Comparison of ENCODE assay signal across 26 cellular contexts in genomic region chr14:84937449-84937848, GRCh38.
"Had no signal": no experiment of that assay in that cellular context is flagged by ENCODE, and none has a peak within 500 bp of the region (broad histone marks: within the 10 kb centered on the region; RNA-seq: fewer than 3 reads in every experiment).

No MANE protein-coding gene starts in this region.

- DNase-seq: activated CD4-positive, alpha-beta T cell treated with anti-CD3 and anti-CD28 coated beads, Interleukin-2, amount 10 ng/mL, durations not matched to agents 7 days and 5 days; activated CD4-positive, CD25-positive, alpha-beta regulatory T cell treated with anti-CD3 and anti-CD28 coated beads, Interleukin-2, amount 50 U/mL, for 72 hours; activated CD8-positive, alpha-beta memory T cell treated with anti-CD3 and anti-CD28 coated beads, Interleukin-2, amount 10 ng/mL, durations not matched to agents 7 days and 5 days; activated CD8-positive, alpha-beta T cell treated with anti-CD3 and anti-CD28 coated beads for 36 hours; activated gamma-delta T cell; activated naive CD4-positive, alpha-beta T cell treated with anti-CD3 and anti-CD28 coated beads, Interleukin-2, amount 50 U/mL, for 16 hours; activated naive CD8-positive, alpha-beta T cell treated with anti-CD3 and anti-CD28 coated beads, Interleukin-2, amount 50 U/mL, for 24 hours; activated T-cell treated with anti-CD3 and anti-CD28 coated beads for 4 hours; aorta; brain microvascular endothelial cell; caudate nucleus; dermis blood vessel endothelial cell; effector CD8-positive, alpha-beta T cell; hypothalamus; naive thymus-derived CD8-positive, alpha-beta T cell; retina; stimulated activated CD4-positive, alpha-beta T cell treated with anti-CD3 and anti-CD28 coated beads, Interleukin-12 subunit alpha, Interleukin-12 subunit beta, amount 100 ng/mL, for 4 hours; stimulated activated CD4-positive, alpha-beta T cell treated with anti-CD3 and anti-CD28 coated beads, Interleukin-4, amount 100 ng/mL, for 4 hours; substantia nigra; T-cell; tibial artery had no signal

- H3K27me3 ChIP-seq: brain microvascular endothelial cell, neural progenitor cell, tibial artery had no signal

- FAIRE-seq: endothelial cell of umbilical vein had no signal

- H3K9ac ChIP-seq: neural progenitor cell had no signal

- H3K4me1 ChIP-seq: neural progenitor cell, tibial artery had no signal

- ATAC-seq: activated CD8-positive, alpha-beta memory T cell treated with anti-CD3 and anti-CD28 coated beads, Interleukin-2, amount 10 ng/mL, durations not matched to agents 7 days and 5 days; activated CD8-positive, alpha-beta T cell treated with anti-CD3 and anti-CD28 coated beads for 36 hours; activated naive CD8-positive, alpha-beta T cell treated with anti-CD3 and anti-CD28 coated beads, Interleukin-2, amount 50 U/mL, for 24 hours; esophagus mucosa; naive thymus-derived CD8-positive, alpha-beta T cell; T-cell had no signal

- H3K4me3 ChIP-seq: lung, neural progenitor cell, tibial artery had no signal

- H3K36me3 ChIP-seq: brain microvascular endothelial cell, neural progenitor cell, tibial artery had no signal

- H3K27ac ChIP-seq: brain microvascular endothelial cell, neural progenitor cell, tibial artery, VCaP had no signal

- H3K4me2 ChIP-seq: neural progenitor cell had no signal
